1 cellular context compared by ENCODE assay signal in genomic region chr10:31031666-31032514, GRCh38.
TF ChIP-seq lines count a peak whose summit lies in the region.

Gene ZNF438, minus strand, starts transcription at chr10:31031865. Its CDS starts 154,831 bp downstream, at chr10:30877034.

TF ChIP-seq in HepG2, 621 proteins besides CTCF, POLR2A, EP300 and RAD21 (continued from another document and continues in another):
- peak; percentile 83; the same call in 1 of the 2 replicates for TF ChIP-seq ERF (CRISPR knock-in tag; IDR thresholded peaks at IDR 0.05)
- TF ChIP-seq ZBED4 (CRISPR knock-in tag; IDR thresholded peaks at IDR 0.05; ENCODE audit: borderline replicate concordance) = 0 out of 2 replicates have a peak, but pooled peaks have one; percentile 22
- TF ChIP-seq, protein P1, sequence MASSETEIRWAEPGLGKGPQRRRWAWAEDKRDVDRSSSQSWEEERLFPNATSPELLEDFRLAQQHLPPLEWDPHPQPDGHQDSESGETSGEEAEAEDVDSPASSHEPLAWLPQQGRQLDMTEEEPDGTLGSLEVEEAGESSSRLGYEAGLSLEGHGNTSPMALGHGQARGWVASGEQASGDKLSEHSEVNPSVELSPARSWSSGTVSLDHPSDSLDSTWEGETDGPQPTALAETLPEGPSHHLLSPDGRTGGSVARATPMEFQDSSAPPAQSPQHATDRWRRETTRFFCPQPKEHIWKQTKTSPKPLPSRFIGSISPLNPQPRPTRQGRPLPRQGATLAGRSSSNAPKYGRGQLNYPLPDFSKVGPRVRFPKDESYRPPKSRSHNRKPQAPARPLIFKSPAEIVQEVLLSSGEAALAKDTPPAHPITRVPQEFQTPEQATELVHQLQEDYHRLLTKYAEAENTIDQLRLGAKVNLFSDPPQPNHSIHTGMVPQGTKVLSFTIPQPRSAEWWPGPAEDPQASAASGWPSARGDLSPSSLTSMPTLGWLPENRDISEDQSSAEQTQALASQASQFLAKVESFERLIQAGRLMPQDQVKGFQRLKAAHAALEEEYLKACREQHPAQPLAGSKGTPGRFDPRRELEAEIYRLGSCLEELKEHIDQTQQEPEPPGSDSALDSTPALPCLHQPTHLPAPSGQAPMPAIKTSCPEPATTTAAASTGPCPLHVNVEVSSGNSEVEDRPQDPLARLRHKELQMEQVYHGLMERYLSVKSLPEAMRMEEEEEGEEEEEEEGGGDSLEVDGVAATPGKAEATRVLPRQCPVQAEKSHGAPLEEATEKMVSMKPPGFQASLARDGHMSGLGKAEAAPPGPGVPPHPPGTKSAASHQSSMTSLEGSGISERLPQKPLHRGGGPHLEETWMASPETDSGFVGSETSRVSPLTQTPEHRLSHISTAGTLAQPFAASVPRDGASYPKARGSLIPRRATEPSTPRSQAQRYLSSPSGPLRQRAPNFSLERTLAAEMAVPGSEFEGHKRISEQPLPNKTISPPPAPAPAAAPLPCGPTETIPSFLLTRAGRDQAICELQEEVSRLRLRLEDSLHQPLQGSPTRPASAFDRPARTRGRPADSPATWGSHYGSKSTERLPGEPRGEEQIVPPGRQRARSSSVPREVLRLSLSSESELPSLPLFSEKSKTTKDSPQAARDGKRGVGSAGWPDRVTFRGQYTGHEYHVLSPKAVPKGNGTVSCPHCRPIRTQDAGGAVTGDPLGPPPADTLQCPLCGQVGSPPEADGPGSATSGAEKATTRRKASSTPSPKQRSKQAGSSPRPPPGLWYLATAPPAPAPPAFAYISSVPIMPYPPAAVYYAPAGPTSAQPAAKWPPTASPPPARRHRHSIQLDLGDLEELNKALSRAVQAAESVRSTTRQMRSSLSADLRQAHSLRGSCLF (CRISPR knock-in tag; IDR thresholded peaks at IDR 0.05; ENCODE audit: borderline replicate concordance) = 0 out of 2 replicates have a peak, but pooled peaks have one; percentile 30
- no peak for TF ChIP-seq FOXA1 (IDR thresholded peaks at IDR 0.05)
- TF ChIP-seq FOXA1 (CRISPR knock-in tag; IDR thresholded peaks at IDR 0.05) = no peak
- no peak for TF ChIP-seq ZNF263 (CRISPR knock-in tag; IDR thresholded peaks at IDR 0.05)
- TF ChIP-seq, protein P2, sequence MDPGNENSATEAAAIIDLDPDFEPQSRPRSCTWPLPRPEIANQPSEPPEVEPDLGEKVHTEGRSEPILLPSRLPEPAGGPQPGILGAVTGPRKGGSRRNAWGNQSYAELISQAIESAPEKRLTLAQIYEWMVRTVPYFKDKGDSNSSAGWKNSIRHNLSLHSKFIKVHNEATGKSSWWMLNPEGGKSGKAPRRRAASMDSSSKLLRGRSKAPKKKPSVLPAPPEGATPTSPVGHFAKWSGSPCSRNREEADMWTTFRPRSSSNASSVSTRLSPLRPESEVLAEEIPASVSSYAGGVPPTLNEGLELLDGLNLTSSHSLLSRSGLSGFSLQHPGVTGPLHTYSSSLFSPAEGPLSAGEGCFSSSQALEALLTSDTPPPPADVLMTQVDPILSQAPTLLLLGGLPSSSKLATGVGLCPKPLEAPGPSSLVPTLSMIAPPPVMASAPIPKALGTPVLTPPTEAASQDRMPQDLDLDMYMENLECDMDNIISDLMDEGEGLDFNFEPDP (CRISPR knock-in tag; conservative IDR thresholded peaks at IDR 0.05) = no peak
- no peak for TF ChIP-seq CHD4 (IDR thresholded peaks at IDR 0.05; ENCODE audit: borderline replicate concordance, low read length)
- 0 out of 2 replicates have a peak, but pooled peaks have one; percentile 28 for TF ChIP-seq PCBP1 (IDR thresholded peaks at IDR 0.05; ENCODE audit: borderline replicate concordance, low read depth, low read length)
- TF ChIP-seq ZNF232 (CRISPR knock-in tag; IDR thresholded peaks at IDR 0.05; ENCODE audit: borderline replicate concordance) = peak; percentile 88; the same call in 1 of the 2 replicates
- TF ChIP-seq ZMAT5 (CRISPR knock-in tag; IDR thresholded peaks at IDR 0.05; ENCODE audit: borderline replicate concordance, low read depth) = no peak
- TF ChIP-seq ZMYM2 (CRISPR knock-in tag; IDR thresholded peaks at IDR 0.05) = peak; percentile 73; the same call in 1 of the 2 replicates
- TF ChIP-seq ZNF781 (CRISPR knock-in tag; IDR thresholded peaks at IDR 0.05; ENCODE audit: borderline replicate concordance, not compliant biosample characterization) = no peak
- TF ChIP-seq GTF2F1 (IDR thresholded peaks at IDR 0.05; ENCODE audit: low read length) = no peak
- TF ChIP-seq ZNF468 (CRISPR knock-in tag; IDR thresholded peaks at IDR 0.05) = 0 out of 2 replicates have a peak, but pooled peaks have one; percentile 25
- TF ChIP-seq SCMH1 (CRISPR knock-in tag; IDR thresholded peaks at IDR 0.05; ENCODE audit: borderline replicate concordance) = no peak
- no peak; the same call in 1 of the 2 replicates for TF ChIP-seq FOXA3 (CRISPR knock-in tag; IDR thresholded peaks at IDR 0.05)
- TF ChIP-seq, protein P3, sequence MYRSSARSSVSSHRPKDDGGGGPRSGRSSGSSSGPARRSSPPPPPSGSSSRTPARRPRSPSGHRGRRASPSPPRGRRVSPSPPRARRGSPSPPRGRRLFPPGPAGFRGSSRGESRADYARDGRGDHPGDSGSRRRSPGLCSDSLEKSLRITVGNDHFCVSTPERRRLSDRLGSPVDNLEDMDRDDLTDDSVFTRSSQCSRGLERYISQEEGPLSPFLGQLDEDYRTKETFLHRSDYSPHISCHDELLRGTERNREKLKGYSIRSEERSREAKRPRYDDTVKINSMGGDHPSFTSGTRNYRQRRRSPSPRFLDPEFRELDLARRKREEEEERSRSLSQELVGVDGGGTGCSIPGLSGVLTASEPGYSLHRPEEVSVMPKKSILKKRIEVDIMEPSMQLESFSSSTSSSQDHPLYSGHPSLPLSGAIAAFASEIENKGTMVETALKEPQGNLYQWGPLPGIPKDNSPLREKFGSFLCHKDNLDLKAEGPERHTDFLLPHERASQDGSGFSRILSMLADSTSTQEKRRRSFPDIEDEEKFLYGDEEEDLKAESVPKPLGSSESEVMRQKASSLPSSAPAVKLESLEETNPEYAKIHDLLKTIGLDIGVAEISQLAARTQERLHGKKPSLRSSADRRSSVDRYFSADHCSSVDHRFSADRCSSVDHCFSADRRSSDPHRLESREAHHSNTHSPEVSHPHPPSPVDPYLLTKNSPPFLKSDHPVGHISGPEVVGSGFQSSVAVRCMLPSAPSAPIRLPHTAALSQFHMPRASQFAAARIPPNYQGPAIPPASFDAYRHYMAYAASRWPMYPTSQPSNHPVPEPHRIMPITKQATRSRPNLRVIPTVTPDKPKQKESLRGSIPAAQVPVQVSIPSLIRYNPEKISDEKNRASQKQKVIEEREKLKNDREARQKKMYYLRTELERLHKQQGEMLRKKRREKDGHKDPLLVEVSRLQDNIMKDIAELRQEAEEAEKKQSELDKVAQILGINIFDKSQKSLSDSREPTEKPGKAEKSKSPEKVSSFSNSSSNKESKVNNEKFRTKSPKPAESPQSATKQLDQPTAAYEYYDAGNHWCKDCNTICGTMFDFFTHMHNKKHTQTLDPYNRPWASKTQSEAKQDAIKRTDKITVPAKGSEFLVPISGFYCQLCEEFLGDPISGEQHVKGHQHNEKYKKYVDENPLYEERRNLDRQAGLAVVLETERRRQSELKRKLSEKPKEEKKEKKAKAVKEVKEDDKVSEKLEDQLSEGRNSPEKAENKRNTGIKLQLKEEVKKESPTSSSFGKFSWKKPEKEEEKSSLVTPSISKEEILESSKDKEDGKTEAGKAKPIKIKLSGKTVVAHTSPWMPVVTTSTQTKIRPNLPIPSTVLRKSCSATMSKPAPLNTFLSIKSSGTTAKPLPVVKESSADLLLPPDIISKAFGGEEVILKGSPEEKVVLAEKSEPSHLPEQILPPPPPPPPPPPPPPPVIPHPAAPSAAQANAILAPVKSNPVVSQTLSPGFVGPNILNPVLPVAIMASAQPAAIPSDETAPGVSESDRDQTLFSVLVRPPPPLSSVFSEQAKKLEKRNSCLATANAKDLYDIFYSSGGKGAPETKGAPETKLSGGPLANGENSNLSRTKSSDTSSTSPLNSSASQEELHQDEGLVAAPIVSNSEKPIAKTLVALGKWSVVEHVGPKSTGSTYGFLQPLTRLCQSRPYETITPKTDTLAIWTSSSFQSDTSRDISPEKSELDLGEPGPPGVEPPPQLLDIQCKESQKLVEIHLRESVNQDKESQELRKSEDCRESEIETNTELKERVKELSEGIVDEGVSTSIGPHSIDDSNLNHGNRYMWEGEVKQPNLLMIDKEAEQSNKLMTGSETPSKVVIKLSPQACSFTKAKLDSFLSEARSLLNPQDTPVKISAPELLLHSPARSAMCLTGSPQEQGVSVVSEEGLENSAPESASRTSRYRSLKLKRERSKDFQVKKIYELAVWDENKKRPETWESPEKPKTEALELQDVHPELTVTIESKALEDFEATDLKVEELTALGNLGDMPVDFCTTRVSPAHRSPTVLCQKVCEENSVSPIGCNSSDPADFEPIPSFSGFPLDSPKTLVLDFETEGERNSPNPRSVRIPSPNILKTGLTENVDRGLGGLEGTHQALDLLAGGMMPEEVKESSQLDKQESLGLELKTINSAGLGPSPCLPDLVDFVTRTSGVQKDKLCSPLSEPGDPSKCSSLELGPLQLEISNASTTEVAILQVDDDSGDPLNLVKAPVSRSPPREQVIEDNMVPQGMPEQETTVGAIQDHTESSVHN (CRISPR knock-in tag; IDR thresholded peaks at IDR 0.05) = peak; percentile 6; the same call in 1 of the 2 replicates
- TF ChIP-seq, protein P4, sequence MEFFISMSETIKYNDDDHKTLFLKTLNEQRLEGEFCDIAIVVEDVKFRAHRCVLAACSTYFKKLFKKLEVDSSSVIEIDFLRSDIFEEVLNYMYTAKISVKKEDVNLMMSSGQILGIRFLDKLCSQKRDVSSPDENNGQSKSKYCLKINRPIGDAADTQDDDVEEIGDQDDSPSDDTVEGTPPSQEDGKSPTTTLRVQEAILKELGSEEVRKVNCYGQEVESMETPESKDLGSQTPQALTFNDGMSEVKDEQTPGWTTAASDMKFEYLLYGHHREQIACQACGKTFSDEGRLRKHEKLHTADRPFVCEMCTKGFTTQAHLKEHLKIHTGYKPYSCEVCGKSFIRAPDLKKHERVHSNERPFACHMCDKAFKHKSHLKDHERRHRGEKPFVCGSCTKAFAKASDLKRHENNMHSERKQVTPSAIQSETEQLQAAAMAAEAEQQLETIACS (CRISPR knock-in tag; IDR thresholded peaks at IDR 0.05) = no peak
- TF ChIP-seq, protein P5, sequence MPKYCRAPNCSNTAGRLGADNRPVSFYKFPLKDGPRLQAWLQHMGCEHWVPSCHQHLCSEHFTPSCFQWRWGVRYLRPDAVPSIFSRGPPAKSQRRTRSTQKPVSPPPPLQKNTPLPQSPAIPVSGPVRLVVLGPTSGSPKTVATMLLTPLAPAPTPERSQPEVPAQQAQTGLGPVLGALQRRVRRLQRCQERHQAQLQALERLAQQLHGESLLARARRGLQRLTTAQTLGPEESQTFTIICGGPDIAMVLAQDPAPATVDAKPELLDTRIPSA (CRISPR knock-in tag; IDR thresholded peaks at IDR 0.05; ENCODE audit: borderline replicate concordance) = 0 out of 2 replicates have a peak, but pooled peaks have one; percentile 75
- peak; percentile 80 for TF ChIP-seq ZNF430 (CRISPR knock-in tag; IDR thresholded peaks at IDR 0.05)
- no peak for TF ChIP-seq PBX2 (CRISPR knock-in tag; IDR thresholded peaks at IDR 0.05)
- peak; percentile 63; the same call in 1 of the 2 replicates for TF ChIP-seq RFXAP (CRISPR knock-in tag; IDR thresholded peaks at IDR 0.05; ENCODE audit: borderline replicate concordance)
- no peak for TF ChIP-seq KAT7 (CRISPR knock-in tag; IDR thresholded peaks at IDR 0.05; ENCODE audit: borderline replicate concordance)
- no peak for TF ChIP-seq FIP1L1 (IDR thresholded peaks at IDR 0.05; ENCODE audit: borderline replicate concordance, insufficient read depth, low read depth, low read length)
- TF ChIP-seq ZNF256 (CRISPR knock-in tag; conservative IDR thresholded peaks at IDR 0.05) = peak; percentile 37; the same call in 1 of the 2 replicates
- peak; percentile 87 for TF ChIP-seq SP4 (CRISPR knock-in tag; IDR thresholded peaks at IDR 0.05)
- no peak for TF ChIP-seq PLRG1 (conservative IDR thresholded peaks at IDR 0.05)
- no peak; the same call in none of the 2 replicates for TF ChIP-seq ZNF670 (CRISPR knock-in tag; IDR thresholded peaks at IDR 0.05; ENCODE audit: borderline replicate concordance)
- no peak for TF ChIP-seq ETV6 (CRISPR knock-in tag; conservative IDR thresholded peaks at IDR 0.05)
- TF ChIP-seq CREB1 (IDR thresholded peaks at IDR 0.05) = peak; percentile 99
- peak; percentile 82 for TF ChIP-seq CREB1 (CRISPR knock-in tag; IDR thresholded peaks at IDR 0.05)
- no peak for TF ChIP-seq SATB2 (CRISPR knock-in tag; IDR thresholded peaks at IDR 0.05)
- no peak for TF ChIP-seq SRSF4 (IDR thresholded peaks at IDR 0.05; ENCODE audit: low read depth, low read length, poor library complexity, severe bottlenecking)
- no peak for TF ChIP-seq ZNF616 (CRISPR knock-in tag; IDR thresholded peaks at IDR 0.05; ENCODE audit: low read depth)
- peak; percentile 97 for TF ChIP-seq MAX (IDR thresholded peaks at IDR 0.05)
